Comparison of ENCODE assay signal across 10 cellular contexts in genomic region chr17:596763-597644, GRCh38.
DNase-seq lines count a peak whose midpoint lies in the region; ATAC-seq and TF ChIP-seq lines count a peak whose summit lies in the region.
"Had no signal": no experiment of that assay in that cellular context is flagged by ENCODE, and none has a peak within 500 bp of the region (broad histone marks: within the 10 kb centered on the region; RNA-seq: fewer than 3 reads in every experiment).

No MANE protein-coding gene starts in this region.

- CTCF ChIA-PET in OCI-LY7 (lab: Charles Lee; ENCODE audit: unreplicated experiment) = no interaction called here

- in situ Hi-C loops in GM13976 (cut with MboI; ENCODE audit: low sequenced_read_pairs, unreplicated experiment) = no loop called here

- intact Hi-C loops in OCI-LY7 (cut with micrococcal nuclease; ENCODE audit: unreplicated experiment) = no loop called here

- no peaks in the 10 kb centered on the region for H3K9me3 ChIP-seq in RWPE2 (ENCODE audit: severe bottlenecking)
- no peaks in the 10 kb centered on the region for H3K9me3 ChIP-seq in OCI-LY7 (ENCODE audit: low read length)
- H3K9me3 ChIP-seq: right lobe of liver had no signal

- H3K9me2 ChIP-seq in OCI-LY7 (ENCODE audit: insufficient read depth, low read length) = no peaks in the 10 kb centered on the region

- POLR2A ChIA-PET in OCI-LY7 (lab: Charles Lee) = no interaction called here

- TF ChIP-seq CTCF in GM13976 (IDR thresholded peaks at IDR 0.05; ENCODE audit: borderline replicate concordance, control extremely low read depth, extremely low read depth, insufficient read depth, missing control alignments) = no peak
- no peak for TF ChIP-seq CTCF in RWPE2 (IDR thresholded peaks at IDR 0.05; ENCODE audit: poor library complexity, severe bottlenecking)
- TF ChIP-seq CTCF in OCI-LY7 (conservative IDR thresholded peaks at IDR 0.05; ENCODE audit: low read length) = no peak

- H3K27me3 ChIP-seq in RWPE2 (ENCODE audit: insufficient read depth, poor library complexity, severe bottlenecking) = no peaks in the 10 kb centered on the region
- H3K27me3 ChIP-seq: right lobe of liver had no signal

- H3K4me2 ChIP-seq in OCI-LY7 (ENCODE audit: low read length) = no peak overlapping the region

- no TSS peak for BruUV-seq in OCI-LY7 (replicated peaks; lab: Mats Ljungman, UMichigan)

- ATAC-seq in RWPE2 (ENCODE audit: low read depth) (peak; percentile 93), esophagus mucosa (peak; percentile 82), HG03442 (IDR thresholded peaks at IDR 0.05; ENCODE audit: unreplicated experiment) (no peak), HG03460 (IDR thresholded peaks at IDR 0.05; ENCODE audit: unreplicated experiment) (no peak)

- peaks cover 11% of the 10 kb centered on the region; the same call in 1 of the 2 replicates for H3K36me3 ChIP-seq in RWPE2 (ENCODE audit: low read depth)
- 0 out of 2 replicates have a peak, but pooled peaks cover 7% of the 10 kb centered on the region for H3K36me3 ChIP-seq in OCI-LY7 (ENCODE audit: insufficient read depth, low read length)

- H3K36me3 Mint-ChIP-seq in immature natural killer cell = peaks cover 6 to 27% (median 27%) of the 10 kb centered on the region in 3 donors

- H3K27me3 Mint-ChIP-seq in immature natural killer cell (ENCODE audit: low read depth in 3 of 3) = peaks cover 0 to 3% (median 0%) of the 10 kb centered on the region in 3 donors

- H3K27ac ChIP-seq in RWPE2 (ENCODE audit: poor library complexity, severe bottlenecking) (peak overlapping the region; percentile 35), OCI-LY7 (ENCODE audit: low read depth, low read length, poor library complexity, severe bottlenecking) (no peak overlapping the region)
- H3K27ac ChIP-seq: right lobe of liver had no signal

- no peaks in the 10 kb centered on the region for H3K79me2 ChIP-seq in OCI-LY7 (ENCODE audit: insufficient read depth, low read depth, low read length)

- H3K9me3 Mint-ChIP-seq in immature natural killer cell = no peaks in the 10 kb centered on the region
- H3K9me3 Mint-ChIP-seq: activated T-helper 2 cell treated with anti-CD3 and anti-CD28 coated beads, Interferon-gamma antibody, Interleukin-2, Interleukin-4, amounts not matched to agents 10 μg/mL and 5 μg/mL and 100 μg/mL, durations not matched to agents 14 hours and 24 hours and 36 hours had no signal

- H3K4me3 ChIP-seq in RWPE2 (ENCODE audit: severe bottlenecking) (no peak overlapping the region), OCI-LY7 (ENCODE audit: low read depth, low read length, poor library complexity, severe bottlenecking) (no peak overlapping the region)
- H3K4me3 ChIP-seq: right lobe of liver had no signal

- H3K4me1 Mint-ChIP-seq in immature natural killer cell = no peaks in the 10 kb centered on the region

- H3K4me1 ChIP-seq in RWPE2 (ENCODE audit: insufficient read depth, poor library complexity, severe bottlenecking) (peaks cover 9% of the 10 kb centered on the region), OCI-LY7 (ENCODE audit: insufficient read depth, low read length, poor library complexity, severe bottlenecking) (no peaks in the 10 kb centered on the region)
- H3K4me1 ChIP-seq: right lobe of liver had no signal

- no peak overlapping the region for H3K4me3 Mint-ChIP-seq in immature natural killer cell

- DNase-seq in GM13976 (ENCODE audit: low spot score) (peak; percentile 27), RWPE2 (ENCODE audit: low spot score) (no peak), immature natural killer cell (no peak), OCI-LY7 (ENCODE audit: low spot score) (no peak)
- peak; percentile 30 to 41 for DNase-seq in stimulated activated CD4-positive, alpha-beta T cell treated with anti-CD3 and anti-CD28 coated beads, Interleukin-2, amount 100 ng/mL, for 24 hours

- peak overlapping the region in 1 of 6 donors; percentile 37 for H3K27ac Mint-ChIP-seq in immature natural killer cell
- H3K27ac Mint-ChIP-seq: activated T-helper 2 cell treated with anti-CD3 and anti-CD28 coated beads, Interferon-gamma antibody, Interleukin-2, Interleukin-4, amounts not matched to agents 10 μg/mL and 5 μg/mL and 100 μg/mL, durations not matched to agents 14 hours and 24 hours and 36 hours had no signal

- no peak overlapping the region for H2AFZ ChIP-seq in OCI-LY7 (ENCODE audit: low read length)

- no peaks in the 10 kb centered on the region for H4K20me1 ChIP-seq in OCI-LY7 (ENCODE audit: insufficient read depth, low read length)

Comparison
In these comparisons a context has a peak if more than half of its experiments do, and no peak if none do; other contexts are left out.
1. DNase-seq: peak in GM13976 (single experiment) and stimulated activated CD4-positive, alpha-beta T cell treated with anti-CD3 and anti-CD28 coated beads, Interleukin-2, amount 100 ng/mL, for 24 hours (2 of 2); none in RWPE2 (single experiment), immature natural killer cell (0 of 3) and OCI-LY7 (single experiment).
2. ATAC-seq: peak in RWPE2 (single experiment) and esophagus mucosa (single experiment); none in HG03442 (single experiment) and HG03460 (single experiment).